In the genomic region with DNA sequence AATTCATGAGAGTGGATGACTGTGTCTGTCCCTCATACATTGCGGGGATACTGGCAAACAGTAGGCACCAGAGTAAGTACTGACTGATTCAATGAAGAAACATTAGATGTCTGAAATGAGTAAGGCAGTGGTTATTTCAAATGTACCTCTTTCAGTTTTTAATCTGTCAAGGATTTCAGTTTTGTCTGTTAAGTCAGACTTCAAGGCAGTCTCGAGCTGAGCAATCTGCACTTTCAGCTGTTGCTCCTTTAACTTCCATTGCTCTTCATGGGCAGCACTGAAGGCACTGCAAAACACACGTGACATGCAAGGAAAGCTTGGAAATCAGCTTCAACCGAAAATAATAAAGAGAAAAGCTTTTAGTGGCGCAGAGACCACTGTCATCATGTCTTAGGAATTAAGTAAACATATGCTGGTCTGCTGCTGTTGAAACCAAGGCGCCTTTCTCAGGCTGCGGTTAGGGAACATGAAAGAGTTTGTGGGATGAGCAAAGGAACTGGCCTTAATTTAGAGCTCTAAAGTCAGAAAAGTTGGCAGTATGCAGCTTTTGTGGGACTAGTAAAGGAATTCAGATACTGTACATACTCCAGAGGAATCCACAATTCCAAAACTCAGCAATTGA, we compare ENCODE assay signal across 1 cellular context.
TF ChIP-seq lines count a peak whose summit lies in the region.

No MANE protein-coding gene starts in this region.

TF ChIP-seq in SK-N-SH, 30 proteins besides CTCF, POLR2A, EP300 and RAD21 (continued from another document):
- TF ChIP-seq ZBTB33 (IDR thresholded peaks at IDR 0.05; ENCODE audit: borderline replicate concordance, low read depth) (no peak), RCOR1 (IDR thresholded peaks at IDR 0.05; ENCODE audit: low read length) (no peak), YY1 (IDR thresholded peaks at IDR 0.05; ENCODE audit: low read depth) (no peak), SMC3 (IDR thresholded peaks at IDR 0.05; ENCODE audit: low read depth, low read length) (no peak)
TF ChIP-seq in SK-N-SH: peak in this region for 0.
